1 cellular context compared by ENCODE assay signal in genomic region chrX:136647969-136648368, GRCh38.
TF ChIP-seq lines count a peak whose summit lies in the region.

CD40LG (plus strand) TSS chrX:136648158; CDS start chrX:136648249, 91 bp downstream.

TF ChIP-seq in GM23338, 12 proteins besides CTCF, POLR2A, EP300 and RAD21 (continued from another document):
- TF ChIP-seq, protein P1, sequence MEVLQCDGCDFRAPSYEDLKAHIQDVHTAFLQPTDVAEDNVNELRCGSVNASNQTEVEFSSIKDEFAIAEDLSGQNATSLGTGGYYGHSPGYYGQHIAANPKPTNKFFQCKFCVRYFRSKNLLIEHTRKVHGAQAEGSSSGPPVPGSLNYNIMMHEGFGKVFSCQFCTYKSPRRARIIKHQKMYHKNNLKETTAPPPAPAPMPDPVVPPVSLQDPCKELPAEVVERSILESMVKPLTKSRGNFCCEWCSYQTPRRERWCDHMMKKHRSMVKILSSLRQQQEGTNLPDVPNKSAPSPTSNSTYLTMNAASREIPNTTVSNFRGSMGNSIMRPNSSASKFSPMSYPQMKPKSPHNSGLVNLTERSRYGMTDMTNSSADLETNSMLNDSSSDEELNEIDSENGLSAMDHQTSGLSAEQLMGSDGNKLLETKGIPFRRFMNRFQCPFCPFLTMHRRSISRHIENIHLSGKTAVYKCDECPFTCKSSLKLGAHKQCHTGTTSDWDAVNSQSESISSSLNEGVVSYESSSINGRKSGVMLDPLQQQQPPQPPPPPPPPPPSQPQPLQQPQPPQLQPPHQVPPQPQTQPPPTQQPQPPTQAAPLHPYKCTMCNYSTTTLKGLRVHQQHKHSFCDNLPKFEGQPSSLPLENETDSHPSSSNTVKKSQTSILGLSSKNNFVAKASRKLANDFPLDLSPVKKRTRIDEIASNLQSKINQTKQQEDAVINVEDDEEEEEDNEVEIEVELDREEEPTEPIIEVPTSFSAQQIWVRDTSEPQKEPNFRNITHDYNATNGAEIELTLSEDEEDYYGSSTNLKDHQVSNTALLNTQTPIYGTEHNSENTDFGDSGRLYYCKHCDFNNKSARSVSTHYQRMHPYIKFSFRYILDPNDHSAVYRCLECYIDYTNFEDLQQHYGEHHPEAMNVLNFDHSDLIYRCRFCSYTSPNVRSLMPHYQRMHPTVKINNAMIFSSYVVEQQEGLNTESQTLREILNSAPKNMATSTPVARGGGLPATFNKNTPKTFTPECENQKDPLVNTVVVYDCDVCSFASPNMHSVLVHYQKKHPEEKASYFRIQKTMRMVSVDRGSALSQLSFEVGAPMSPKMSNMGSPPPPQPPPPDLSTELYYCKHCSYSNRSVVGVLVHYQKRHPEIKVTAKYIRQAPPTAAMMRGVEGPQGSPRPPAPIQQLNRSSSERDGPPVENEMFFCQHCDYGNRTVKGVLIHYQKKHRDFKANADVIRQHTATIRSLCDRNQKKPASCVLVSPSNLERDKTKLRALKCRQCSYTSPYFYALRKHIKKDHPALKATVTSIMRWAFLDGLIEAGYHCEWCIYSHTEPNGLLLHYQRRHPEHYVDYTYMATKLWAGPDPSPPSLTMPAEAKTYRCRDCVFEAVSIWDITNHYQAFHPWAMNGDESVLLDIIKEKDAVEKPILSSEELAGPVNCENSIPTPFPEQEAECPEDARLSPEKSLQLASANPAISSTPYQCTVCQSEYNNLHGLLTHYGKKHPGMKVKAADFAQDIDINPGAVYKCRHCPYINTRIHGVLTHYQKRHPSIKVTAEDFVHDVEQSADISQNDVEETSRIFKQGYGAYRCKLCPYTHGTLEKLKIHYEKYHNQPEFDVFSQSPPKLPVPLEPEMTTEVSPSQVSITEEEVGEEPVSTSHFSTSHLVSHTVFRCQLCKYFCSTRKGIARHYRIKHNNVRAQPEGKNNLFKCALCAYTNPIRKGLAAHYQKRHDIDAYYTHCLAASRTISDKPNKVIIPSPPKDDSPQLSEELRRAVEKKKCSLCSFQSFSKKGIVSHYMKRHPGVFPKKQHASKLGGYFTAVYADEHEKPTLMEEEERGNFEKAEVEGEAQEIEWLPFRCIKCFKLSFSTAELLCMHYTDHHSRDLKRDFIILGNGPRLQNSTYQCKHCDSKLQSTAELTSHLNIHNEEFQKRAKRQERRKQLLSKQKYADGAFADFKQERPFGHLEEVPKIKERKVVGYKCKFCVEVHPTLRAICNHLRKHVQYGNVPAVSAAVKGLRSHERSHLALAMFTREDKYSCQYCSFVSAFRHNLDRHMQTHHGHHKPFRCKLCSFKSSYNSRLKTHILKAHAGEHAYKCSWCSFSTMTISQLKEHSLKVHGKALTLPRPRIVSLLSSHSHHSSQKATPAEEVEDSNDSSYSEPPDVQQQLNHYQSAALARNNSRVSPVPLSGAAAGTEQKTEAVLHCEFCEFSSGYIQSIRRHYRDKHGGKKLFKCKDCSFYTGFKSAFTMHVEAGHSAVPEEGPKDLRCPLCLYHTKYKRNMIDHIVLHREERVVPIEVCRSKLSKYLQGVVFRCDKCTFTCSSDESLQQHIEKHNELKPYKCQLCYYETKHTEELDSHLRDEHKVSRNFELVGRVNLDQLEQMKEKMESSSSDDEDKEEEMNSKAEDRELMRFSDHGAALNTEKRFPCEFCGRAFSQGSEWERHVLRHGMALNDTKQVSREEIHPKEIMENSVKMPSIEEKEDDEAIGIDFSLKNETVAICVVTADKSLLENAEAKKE (CRISPR knock-in tag; IDR thresholded peaks at IDR 0.05) = no peak
- no peak for TF ChIP-seq ZNF114 (CRISPR knock-in tag; IDR thresholded peaks at IDR 0.05)
- TF ChIP-seq NANOG (IDR thresholded peaks at IDR 0.05; ENCODE audit: borderline replicate concordance) = no peak
- TF ChIP-seq EZH2phosphoT487 (IDR thresholded peaks at IDR 0.05; ENCODE audit: unreplicated experiment) = no peak
- no peak for TF ChIP-seq REST (IDR thresholded peaks at IDR 0.05; ENCODE audit: unreplicated experiment)
- TF ChIP-seq ETS1 (IDR thresholded peaks at IDR 0.05) = no peak
- TF ChIP-seq JUNB (IDR thresholded peaks at IDR 0.05; ENCODE audit: unreplicated experiment) = no peak
- TF ChIP-seq ZNF331 (CRISPR knock-in tag; IDR thresholded peaks at IDR 0.05; ENCODE audit: low read depth) = no peak
TF ChIP-seq in GM23338: peak in this region for 0.
